ENCODE assay signal across 8 cellular contexts in the genomic region with DNA sequence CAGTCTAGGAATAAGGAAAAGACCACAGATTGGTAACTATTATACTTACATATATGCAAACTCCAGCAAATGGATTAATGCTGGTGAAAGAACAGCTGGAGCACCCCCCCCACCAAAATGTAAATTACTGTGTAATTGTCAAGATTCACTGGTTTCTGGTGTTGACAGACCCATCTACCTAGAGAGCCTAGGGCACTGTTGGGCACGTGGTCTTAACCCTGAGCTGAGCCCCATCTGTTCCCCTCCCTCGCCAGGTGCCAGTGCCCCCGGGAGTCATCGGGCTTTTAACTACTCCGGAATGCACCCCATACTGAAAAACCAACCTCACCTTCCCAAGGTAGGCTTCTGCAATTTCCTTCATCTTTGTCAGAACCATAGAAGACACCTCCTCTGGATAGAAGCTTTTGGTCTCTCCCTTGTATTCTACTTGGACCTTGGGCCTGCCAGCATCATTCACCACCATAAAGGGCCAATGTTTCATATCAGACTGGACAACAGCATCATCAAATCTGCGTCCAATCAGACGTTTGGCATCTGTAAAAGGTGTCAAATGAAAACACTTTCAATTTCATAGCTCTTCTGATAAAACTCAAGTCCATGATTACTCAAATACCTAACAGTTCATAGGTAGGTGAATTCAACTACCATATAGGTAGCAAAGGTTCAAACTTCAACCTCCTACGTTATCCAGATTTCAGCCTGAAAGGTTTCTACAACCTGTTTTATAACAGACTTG. TPM values are rescaled to one million over a fixed set of nuclear protein-coding genes. Genes with fewer than 3 reads are reported as not detected.
DNase-seq lines count a peak whose midpoint lies in the region; ATAC-seq, FAIRE-seq and TF ChIP-seq lines count a peak whose summit lies in the region.

No MANE protein-coding gene starts in this region.

- H3K9ac ChIP-seq in BLaER1 (peak overlapping the region; percentile 99), HUES6 (ENCODE audit: low read length) (peak overlapping the region; percentile 100), GM12878 (ENCODE audit: control insufficient read depth, insufficient read depth, low read length) (peak overlapping the region; percentile 95)

- H3K9me3 ChIP-seq in BLaER1 (no peaks in the 10 kb centered on the region), HUES6 (ENCODE audit: control insufficient read depth, insufficient read depth, low read depth, low read length) (no peaks in the 10 kb centered on the region), GM12878 (replicated peaks; ENCODE audit: control insufficient read depth, insufficient read depth, low read length) (no peaks in the 10 kb centered on the region; the same call in 2 of the 3 replicates), lung (ENCODE audit: control insufficient read depth in 2 of 2, insufficient read depth in 1 of 2, low read length in 1 of 2) (no peaks in the 10 kb centered on the region), upper lobe of left lung (no peaks in the 10 kb centered on the region)

- H3K36me3 ChIP-seq in BLaER1: peaks cover 60% of the 10 kb centered on the region
- H3K36me3 ChIP-seq in HUES6 (ENCODE audit: control insufficient read depth, insufficient read depth, low read length): peaks cover 65% of the 10 kb centered on the region
- peaks cover 27 to 40% of the 10 kb centered on the region in 2 experiments for H3K36me3 ChIP-seq in GM12878 (ENCODE audit: control insufficient read depth in 2 of 2, insufficient read depth in 2 of 2, low read length in 1 of 2)
- H3K36me3 ChIP-seq in lung (ENCODE audit: control insufficient read depth in 2 of 2, insufficient read depth in 2 of 2, low read length in 2 of 2): peaks cover 32 to 39% of the 10 kb centered on the region in 2 donors
- H3K36me3 ChIP-seq in upper lobe of left lung: peaks cover 43 to 58% (median 51%) of the 10 kb centered on the region in 4 donors

- no peak for FAIRE-seq in GM12878 (lab: Jason Lieb, UNC)
- FAIRE-seq in D721Med (lab: Jason Lieb, UNC): no peak

- peak; percentile 50; the same call in 1 of the 2 replicates for TF ChIP-seq POLR2A in GM12878 (IDR thresholded peaks at IDR 0.05; ENCODE audit: low read depth, low read length)
- TF ChIP-seq POLR2A in upper lobe of left lung (IDR thresholded peaks at IDR 0.05): no peak

- no peak for ATAC-seq in GM12878
- ATAC-seq in lung (ENCODE audit: insufficient read depth, low FRiP score): no peak
- no peak for ATAC-seq in upper lobe of left lung (ENCODE audit: low FRiP score in 2 of 2)

- H4K20me1 ChIP-seq in BLaER1 (peaks cover 64% of the 10 kb centered on the region), GM12878 (ENCODE audit: control insufficient read depth, insufficient read depth) (peaks cover 23% of the 10 kb centered on the region; the same call in 1 of the 2 replicates)

- no peak for DNase-seq in GM12878 (ENCODE audit: low read depth, low spot score)
- DNase-seq in lung (ENCODE audit: low spot score): no peak
- no peak for DNase-seq in upper lobe of left lung
- no peak for DNase-seq in D721Med (ENCODE audit: insufficient read length, low spot score)
- no peak for DNase-seq in NOMO-1 treated with DMSO at 0.1 percent for 48 hours (lab: John Stamatoyannopoulos, UW; ENCODE audit: unreplicated experiment)
- no peak for DNase-seq in 8988T

- no peaks in the 10 kb centered on the region for H3K27me3 ChIP-seq in BLaER1
- no peaks in the 10 kb centered on the region for H3K27me3 ChIP-seq in HUES6 (ENCODE audit: control insufficient read depth, insufficient read depth, low read length)
- no peaks in the 10 kb centered on the region for H3K27me3 ChIP-seq in GM12878 (replicated peaks in 1 of 2; ENCODE audit: control insufficient read depth in 2 of 2, insufficient read depth in 2 of 2, low read length in 1 of 2)
- no peaks in the 10 kb centered on the region for H3K27me3 ChIP-seq in lung (ENCODE audit: control insufficient read depth, insufficient read depth)
- H3K27me3 ChIP-seq in upper lobe of left lung: no peaks in the 10 kb centered on the region

- TF ChIP-seq EP300 in GM12878 (IDR thresholded peaks at IDR 0.05; ENCODE audit: borderline replicate concordance in 1 of 2, control insufficient read depth in 1 of 2, low read depth in 2 of 2, low read length in 2 of 2) (no peak), upper lobe of left lung (IDR thresholded peaks at IDR 0.05) (no peak)

- POLR2A ChIA-PET in GM12878 (lab: Charles Lee): interaction anchor here (1.0 to 3.8 kb wide), 3 partner anchors 10 to 180 kb away, joined by 3 to 15 read pairs (median 9); no protein-coding TSS in a partner anchor

- no TSS peak for BruUV-seq in GM12878 (replicated peaks; lab: Mats Ljungman, UMichigan)

- SMC1A ChIA-PET in GM12878 (lab: Charles Lee; ENCODE audit: uncharacterized antibody, unreplicated experiment): interaction anchor here (0.8 to 3.0 kb wide), 12 partner anchors 10 to 493 kb away, joined by 3 to 25 read pairs (median 3); no protein-coding TSS in a partner anchor

- peaks cover 63% of the 10 kb centered on the region for H3K4me1 ChIP-seq in BLaER1
- H3K4me1 ChIP-seq in HUES6 (ENCODE audit: control insufficient read depth, insufficient read depth, low read length): peaks cover 18% of the 10 kb centered on the region
- H3K4me1 ChIP-seq in GM12878 (ENCODE audit: control insufficient read depth, insufficient read depth, low read length): peaks cover 10% of the 10 kb centered on the region
- peaks cover 9 to 12% of the 10 kb centered on the region in 2 donors for H3K4me1 ChIP-seq in lung (ENCODE audit: control insufficient read depth in 2 of 2, insufficient read depth in 2 of 2, low read length in 2 of 2)
- peaks cover 61 to 68% (median 64%) of the 10 kb centered on the region in 4 donors for H3K4me1 ChIP-seq in upper lobe of left lung

- peak overlapping the region; percentile 91 for H3K4me3 ChIP-seq in BLaER1
- peak overlapping the region; percentile 97 for H3K4me3 ChIP-seq in HUES6 (ENCODE audit: low read depth, low read length)
- peak overlapping the region; percentile 94 for H3K4me3 ChIP-seq in GM12878
- H3K4me3 ChIP-seq in lung: peak overlapping the region; percentile 65
- peak overlapping the region; percentile 86 to 93 (median 89) for H3K4me3 ChIP-seq in upper lobe of left lung

- in situ Hi-C loops in GM12878 (cut with MboI): loop anchor here (25.0 kb wide), 1 partner anchor 1598 kb away; a partner anchor contains a TSS

- intact Hi-C loops in GM12878 (cut with micrococcal nuclease; ENCODE audit: unreplicated experiment): loop anchor here (5.0 to 10.0 kb wide), 2 partner anchors 344 to 1768 kb away; a partner anchor contains a TSS

- 0% methylated on average over 8 of the region's 8 CpGs for WGBS in GM12878 (ENCODE audit: insufficient coverage, insufficient replicate concordance, low lambda C conversion rate, missing lambda C conversion rate)
- WGBS in lung, 2 donors: 4 to 5% methylated on average over 8 of the region's 8 CpGs
- WGBS in upper lobe of left lung, 2 donors: 4 to 7% methylated on average over 8 of the region's 8 CpGs

- no peak overlapping the region for H2AFZ ChIP-seq in GM12878 (ENCODE audit: control insufficient read depth, low read depth, low read length)

- TF ChIP-seq CTCF in GM12878 (IDR thresholded peaks at IDR 0.05 in 2 of 3, conservative IDR thresholded peaks at IDR 0.05 in 1 of 3; ENCODE audit: control insufficient read depth in 2 of 3, extremely low read depth in 1 of 3, insufficient read depth in 1 of 3, low read depth in 3 of 3, low read length in 3 of 3) (no peak), lung (IDR thresholded peaks at IDR 0.05; ENCODE audit: control extremely low read depth, extremely low read depth) (no peak), upper lobe of left lung (IDR thresholded peaks at IDR 0.05) (no peak), D721Med (IDR thresholded peaks at IDR 0.05; ENCODE audit: insufficient read depth, missing control alignments) (no peak)

- peaks cover 73% of the 10 kb centered on the region for H3K79me2 ChIP-seq in GM12878 (ENCODE audit: control insufficient read depth, insufficient read depth, low read length)

- H3K27ac ChIP-seq in BLaER1: peak overlapping the region; percentile 100
- peak overlapping the region; percentile 100 for H3K27ac ChIP-seq in HUES6 (ENCODE audit: low read depth, low read length)
- H3K27ac ChIP-seq in GM12878 (ENCODE audit: control insufficient read depth, insufficient read depth): peak overlapping the region; percentile 93
- peak overlapping the region in 1 of 2 donors; percentile 35 for H3K27ac ChIP-seq in lung (ENCODE audit: low read depth in 1 of 2, low read length in 1 of 2)
- peak overlapping the region in 3 of 4 donors; percentile 100 for H3K27ac ChIP-seq in upper lobe of left lung

- RAD21 ChIA-PET in GM12878 (lab: Charles Lee; ENCODE audit: unreplicated experiment): interaction anchor here (0.9 to 1.4 kb wide), 6 partner anchors 9 to 210 kb away, joined by 3 to 5 read pairs (median 4); no protein-coding TSS in a partner anchor

- CTCF ChIA-PET in GM12878 (lab: Yijun Ruan, JAX): interaction anchor here (0.7 to 11.6 kb wide), 10 partner anchors 10 to 264 kb away, joined by 3 to 387 read pairs (median 4); no protein-coding TSS in a partner anchor

- no peak for TF ChIP-seq RAD21 in GM12878 (IDR thresholded peaks at IDR 0.05; ENCODE audit: insufficient read depth, low read depth, low read length)

- H3K4me2 ChIP-seq in BLaER1: peak overlapping the region; percentile 95
- H3K4me2 ChIP-seq in GM12878 (ENCODE audit: control insufficient read depth, insufficient read depth): peak overlapping the region; percentile 78

RNA-seq across cellular contexts. Expression of a gene that starts 1.5 kb away (rescaled TPM):
- total RNA-seq in GM12878 (2013; cell fraction: nucleolus; rRNA removed): 799 and 807 TPM in 2 replicates
- total RNA-seq in GM12878 (2014; rRNA removed): 2,142 and 2,298 TPM in 2 replicates
- total RNA-seq in GM12878 (2014; rRNA removed; fragmentation: Illumina TruSeq; extraction: Trizol): 2,450 and 2,735 TPM in 2 replicates
- total RNA-seq in GM12878 (2021): 1,578 and 1,698 TPM in 2 replicates
- polyA plus RNA-seq in GM12878 (2011; ENCODE audit: low read depth): 729 TPM
- 2,716 and 3,205 TPM in 2 replicates for polyA plus RNA-seq in GM12878 (2011; rRNA removed)
- polyA plus RNA-seq in GM12878 (2011; cell fraction: cytosol; rRNA removed): 2,085 and 3,267 TPM in 2 replicates
- polyA plus RNA-seq in GM12878 (2011; cell fraction: nucleus; rRNA removed): 2,060 and 2,197 TPM in 2 replicates
- 1,101 and 1,128 TPM in 2 replicates for polyA plus RNA-seq in GM12878 (2012)
- 2,458 and 3,035 TPM in 2 replicates for polyA plus RNA-seq in GM12878 (2014; fragmentation: Illumina TruSeq; extraction: Trizol)
- 1,000 to 10,000 TPM; 1,190 to 1,772 TPM for polyA plus RNA-seq in GM12878 (2014; fragmentation: Nextera tagmentation; extraction: Ambion mirVana)
- polyA plus RNA-seq in GM12878 (2014; rRNA removed): 1,683 and 2,365 TPM in 2 replicates
- 1,000 to 10,000 TPM; 1,900 to 1,949 TPM for polyA plus RNA-seq in GM12878 (2016; fragmentation: Nextera tagmentation; extraction: Ambion mirVana)
- polyA minus RNA-seq in GM12878 (2011; rRNA and poly(A)+ RNA removed): 3,706 and 4,126 TPM in 2 replicates
- 616 and 823 TPM in 2 replicates for polyA minus RNA-seq in GM12878 (2011; cell fraction: cytosol; rRNA and poly(A)+ RNA removed)
- polyA minus RNA-seq in GM12878 (2011; cell fraction: nucleus; rRNA and poly(A)+ RNA removed): 785 and 1,054 TPM in 2 replicates
- total RNA-seq in lung: 1,000 to 10,000 TPM in 1 of 2 donors, 100 to 1,000 TPM in 1; 856 to 1,138 TPM
- polyA plus RNA-seq in lung: 100 to 1,000 TPM in 1 of 2 donors, 10 to 100 TPM in 1; 90.9 to 928 TPM
- 100 to 1,000 TPM; 261 to 942 (median 659) TPM for total RNA-seq in upper lobe of left lung
